In the genomic region with DNA sequence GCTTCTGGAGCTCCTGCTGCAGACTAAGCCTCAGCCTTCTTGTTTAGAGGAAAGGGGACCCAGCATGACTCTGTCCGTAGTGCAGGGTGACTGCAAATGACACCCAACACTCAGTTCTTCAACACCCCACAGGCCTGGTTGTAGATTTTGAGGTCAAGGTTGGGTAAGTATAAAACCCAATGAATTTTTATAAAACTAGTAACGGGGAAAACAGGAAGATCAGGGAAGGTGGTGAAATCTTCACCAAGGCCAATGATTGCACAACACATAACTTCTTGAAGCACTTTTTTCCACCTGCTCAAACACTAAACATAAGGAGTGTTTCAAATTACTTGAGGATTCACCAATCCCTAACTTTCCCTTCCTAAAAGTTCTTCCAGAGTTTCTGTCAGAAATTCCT, we compare ENCODE assay signal across 25 cellular contexts.
A peak's percentile ranks its signal among the peaks of the same experiment; 100 is the strongest.
DNase-seq lines count a peak whose midpoint lies in the region; ATAC-seq and TF ChIP-seq lines count a peak whose summit lies in the region.
"Had no signal": no experiment of that assay in that cellular context is flagged by ENCODE, and none has a peak within 500 bp of the region (broad histone marks: within the 10 kb centered on the region; RNA-seq: fewer than 3 reads in every experiment).

No MANE protein-coding gene starts in this region.

- H3K9ac ChIP-seq in neural progenitor cell, result no peak overlapping the region

- no peak overlapping the region for H3K4me3 Mint-ChIP-seq in T-cell
- H3K4me3 Mint-ChIP-seq in neural progenitor cell, result no peak overlapping the region
- H3K4me3 Mint-ChIP-seq: activated CD4-positive, alpha-beta memory T cell treated with anti-CD3 and anti-CD28 coated beads, Interleukin-2, amount 10 ng/mL, durations not matched to agents 7 days and 5 days; CD8-positive, alpha-beta memory T cell; immature natural killer cell; WTC11 had no signal

- H3K27me3 ChIP-seq in right lobe of liver (no peaks in the 10 kb centered on the region), neural progenitor cell (no peaks in the 10 kb centered on the region)
- H3K27me3 ChIP-seq: dorsolateral prefrontal cortex, SJCRH30, vagina had no signal

- H3K36me3 ChIP-seq in right lobe of liver (peaks cover 0 to 21% (median 3%) of the 10 kb centered on the region in 4 donors), neural progenitor cell (no peaks in the 10 kb centered on the region)

- ATAC-seq in left cardiac atrium, result peak; percentile 14 to 33
- ATAC-seq in T-cell (replicated peaks in 1 of 4), result no peak
- peak in 3 of 4 donors; percentile 21 to 33 (median 28) for ATAC-seq in right lobe of liver
- ATAC-seq: HCT116, PC-3, WTC11 had no signal

- peaks cover 12% of the 10 kb centered on the region for H4K20me1 ChIP-seq in neural progenitor cell (ENCODE audit: low read depth)

- TF ChIP-seq CTCF in right lobe of liver (IDR thresholded peaks at IDR 0.05), result no peak
- no peak for TF ChIP-seq CTCF in neural progenitor cell (IDR thresholded peaks at IDR 0.05)

- POLR2A ChIA-PET in T-cell (lab: Charles Lee), result no interaction called here

- H3K9me3 ChIP-seq in right lobe of liver (no peaks in the 10 kb centered on the region), neural progenitor cell (ENCODE audit: low read depth) (no peaks in the 10 kb centered on the region)
- H3K9me3 ChIP-seq: SJCRH30, vagina had no signal

- WGBS in right lobe of liver (ENCODE audit: insufficient coverage, low coverage, low lambda C conversion rate, missing lambda C conversion rate), result 69% methylated on average over 2 of the region's 2 CpGs

- H3K4me2 ChIP-seq in neural progenitor cell, result no peak overlapping the region

- H3K27ac ChIP-seq in right lobe of liver (no peak overlapping the region), neural progenitor cell (no peak overlapping the region)
- H3K27ac ChIP-seq: SJCRH30, vagina had no signal

- peak overlapping the region; percentile 23 to 24 for H3K27ac Mint-ChIP-seq in T-cell
- H3K27ac Mint-ChIP-seq in neural progenitor cell, result no peak overlapping the region
- H3K27ac Mint-ChIP-seq: activated CD4-positive, alpha-beta memory T cell treated with anti-CD3 and anti-CD28 coated beads, Interleukin-2, amount 10 ng/mL, durations not matched to agents 7 days and 5 days; WTC11 had no signal

- peaks cover 42 to 53% (median 50%) of the 10 kb centered on the region in 3 donors for H3K4me1 Mint-ChIP-seq in T-cell
- no peaks in the 10 kb centered on the region for H3K4me1 Mint-ChIP-seq in neural progenitor cell

- no peak overlapping the region for H2AFZ ChIP-seq in neural progenitor cell (replicated peaks)

- no peak for DNase-seq in left cardiac atrium
- no peak for DNase-seq in cardiac septum (ENCODE audit: low spot score)
- DNase-seq in T-cell, result no peak
- DNase-seq in right lobe of liver, result no peak
- DNase-seq in NCI-H1092 treated with DMSO at 0.1 percent for 48 hours (lab: John Stamatoyannopoulos, UW), result no peak
- no peak for DNase-seq in DMS53 treated with DMSO at 0.1 percent for 48 hours (lab: John Stamatoyannopoulos, UW; ENCODE audit: unreplicated experiment)
- no peak for DNase-seq in GOT3 (lab: John Stamatoyannopoulos, UW)
- no peak for DNase-seq in neural progenitor cell (ENCODE audit: low spot score)
- DNase-seq: activated CD4-positive, alpha-beta memory T cell treated with anti-CD3 and anti-CD28 coated beads, Interleukin-2, amount 10 ng/mL, durations not matched to agents 7 days and 5 days; activated T-cell treated with anti-CD3 and anti-CD28 coated beads, Interleukin-2, amount 50 U/mL, for 1 hour; anterior cingulate cortex; CD8-positive, alpha-beta memory T cell; central memory CD4-positive, alpha-beta T cell; dorsolateral prefrontal cortex; immature natural killer cell; mammary epithelial cell; NCI-H146; NCI-H69; PC-3; right cardiac atrium; SJCRH30; stimulated activated CD4-positive, alpha-beta T cell treated with anti-CD3 and anti-CD28 coated beads, Interleukin-15, amount 100 ng/mL, for 24 hours had no signal

- H3K9me3 Mint-ChIP-seq in T-cell (no peaks in the 10 kb centered on the region), neural progenitor cell (no peaks in the 10 kb centered on the region)
- H3K9me3 Mint-ChIP-seq: activated CD4-positive, alpha-beta memory T cell treated with anti-CD3 and anti-CD28 coated beads, Interleukin-2, amount 10 ng/mL, durations not matched to agents 7 days and 5 days; CD8-positive, alpha-beta memory T cell; immature natural killer cell; WTC11 had no signal

- no peak overlapping the region for H3K4me3 ChIP-seq in right lobe of liver
- H3K4me3 ChIP-seq in neural progenitor cell, result no peak overlapping the region
- H3K4me3 ChIP-seq: dorsolateral prefrontal cortex, SJCRH30, vagina had no signal

- peaks cover 13% of the 10 kb centered on the region for H3K79me2 ChIP-seq in neural progenitor cell (ENCODE audit: low read depth)

- no peak for TF ChIP-seq POLR2A in right lobe of liver (IDR thresholded peaks at IDR 0.05)

- H3K27me3 Mint-ChIP-seq in T-cell (no peaks in the 10 kb centered on the region), neural progenitor cell (ENCODE audit: insufficient read depth, low read depth) (no peaks in the 10 kb centered on the region)
- H3K27me3 Mint-ChIP-seq: activated CD4-positive, alpha-beta memory T cell treated with anti-CD3 and anti-CD28 coated beads, Interleukin-2, amount 10 ng/mL, durations not matched to agents 7 days and 5 days; CD8-positive, alpha-beta memory T cell had no signal

- peaks cover 52% of the 10 kb centered on the region for H3K36me3 Mint-ChIP-seq in T-cell
- H3K36me3 Mint-ChIP-seq in neural progenitor cell, result peaks cover 18% of the 10 kb centered on the region

- no peaks in the 10 kb centered on the region for H3F3A ChIP-seq in neural progenitor cell (ENCODE audit: low read depth)

- intact Hi-C loops in left cardiac atrium (cut with DNase I) (loop anchor here in 1 of 2 donors (10.0 kb wide), 1 partner anchor 369 kb away; a partner anchor contains a TSS), cardiac septum (cut with DNase I) (no loop called here), right lobe of liver (cut with DNase I) (no loop called here)

- CTCF ChIA-PET in T-cell (lab: Charles Lee), result no interaction called here

- H3K4me1 ChIP-seq in right lobe of liver (peaks cover 0 to 5% (median 0%) of the 10 kb centered on the region in 4 donors), neural progenitor cell (no peaks in the 10 kb centered on the region)
- H3K4me1 ChIP-seq: SJCRH30 had no signal

Comparison
In these comparisons a context has a peak if more than half of its experiments do, and no peak if none do; other contexts are left out.
1. ATAC-seq: peak in left cardiac atrium (2 of 2) and right lobe of liver (3 of 4); none in T-cell (0 of 4).